In genomic region chr1:6353948-6354658, GRCh38 we compare ENCODE assay signal across 12 cellular contexts. TPM values are rescaled to one million over a fixed set of nuclear protein-coding genes. Genes with fewer than 3 reads are reported as not detected.
DNase-seq lines count a peak whose midpoint lies in the region; ATAC-seq and TF ChIP-seq lines count a peak whose summit lies in the region.
"Had no signal": no experiment of that assay in that cellular context is flagged by ENCODE, and none has a peak within 500 bp of the region (broad histone marks: within the 10 kb centered on the region; RNA-seq: fewer than 3 reads in every experiment).

No MANE protein-coding gene starts in this region.

- no peak for TF ChIP-seq CTCF in stomach (IDR thresholded peaks at IDR 0.05)

- peaks cover 30% of the 10 kb centered on the region for H3K4me1 Mint-ChIP-seq in dendritic cell treated with granulocyte-macrophage colony-stimulating factor and Interleukin-4, amounts not matched to agents 40 ng/mL and 50 ng/mL, for 4 days (ENCODE audit: low read depth)
- H3K4me1 Mint-ChIP-seq in activated naive CD4-positive, alpha-beta T cell treated with anti-CD3 and anti-CD28 coated beads, Interleukin-2, amount 10 ng/mL, durations not matched to agents 7 days and 5 days: peaks cover 31% of the 10 kb centered on the region

- H3K36me3 Mint-ChIP-seq in dendritic cell treated with granulocyte-macrophage colony-stimulating factor and Interleukin-4, amounts not matched to agents 40 ng/mL and 50 ng/mL, for 4 days (ENCODE audit: low read depth): peaks cover 8% of the 10 kb centered on the region
- H3K36me3 Mint-ChIP-seq in activated naive CD4-positive, alpha-beta T cell treated with anti-CD3 and anti-CD28 coated beads, Interleukin-2, amount 10 ng/mL, durations not matched to agents 7 days and 5 days: peaks cover 2% of the 10 kb centered on the region

- H3K4me3 Mint-ChIP-seq in dendritic cell treated with granulocyte-macrophage colony-stimulating factor and Interleukin-4, amounts not matched to agents 40 ng/mL and 50 ng/mL, for 4 days: no peak overlapping the region
- H3K4me3 Mint-ChIP-seq in activated naive CD4-positive, alpha-beta T cell treated with anti-CD3 and anti-CD28 coated beads, Interleukin-2, amount 10 ng/mL, durations not matched to agents 7 days and 5 days: no peak overlapping the region

- H3K4me1 ChIP-seq in stomach: peaks cover 41 to 78% (median 66%) of the 10 kb centered on the region in 4 donors

- WGBS in stomach, 5 donors: 24 to 43% (median 27%) methylated on average over 9 to 14 of the region's 14 CpGs

- TF ChIP-seq EP300 in stomach (IDR thresholded peaks at IDR 0.05): no peak

- ATAC-seq in left colon: peak; percentile 70
- ATAC-seq in HG03280 (IDR thresholded peaks at IDR 0.05; ENCODE audit: unreplicated experiment): no peak

- TF ChIP-seq POLR2A in stomach (IDR thresholded peaks at IDR 0.05): no peak

- H3K4me3 ChIP-seq in stomach: no peak overlapping the region
- H3K4me3 ChIP-seq: skin epidermis had no signal

- no peaks in the 10 kb centered on the region for H3K27me3 ChIP-seq in stomach

- H3K36me3 ChIP-seq in stomach: peaks cover 0 to 5% (median 0%) of the 10 kb centered on the region in 4 donors

- no peaks in the 10 kb centered on the region for H3K9me3 ChIP-seq in stomach

- peak overlapping the region; percentile 27 for H3K27ac Mint-ChIP-seq in dendritic cell treated with granulocyte-macrophage colony-stimulating factor and Interleukin-4, amounts not matched to agents 40 ng/mL and 50 ng/mL, for 4 days
- no peak overlapping the region for H3K27ac Mint-ChIP-seq in activated naive CD4-positive, alpha-beta T cell treated with anti-CD3 and anti-CD28 coated beads, Interleukin-2, amount 10 ng/mL, durations not matched to agents 7 days and 5 days

- peak; percentile 27 for DNase-seq in LHCN-M2 (ENCODE audit: low read depth)
- DNase-seq in left colon: peak; percentile 74 to 87
- peak; percentile 73 for DNase-seq in stomach
- DNase-seq in stimulated activated CD4-positive, alpha-beta T cell treated with anti-CD3 and anti-CD28 coated beads, Interleukin-15, amount 100 ng/mL, for 24 hours: no peak
- DNase-seq in NCI-H524 treated with DMSO at 0.1 percent for 48 hours (lab: John Stamatoyannopoulos, UW): no peak
- DNase-seq in activated naive CD4-positive, alpha-beta T cell treated with anti-CD3 and anti-CD28 coated beads, Interleukin-2, amount 10 ng/mL, durations not matched to agents 7 days and 5 days: no peak
- DNase-seq: COR-L47, erythroblast, NCI-H526 treated with DMSO at 0.1 percent for 48 hours had no signal

- peak overlapping the region; percentile 16 to 73 (median 58) for H3K27ac ChIP-seq in stomach

- CTCF ChIA-PET in activated naive CD4-positive, alpha-beta T cell treated with anti-CD3 and anti-CD28 coated beads, Interleukin-2, amount 10 ng/mL, durations not matched to agents 7 days and 5 days (lab: Charles Lee): no interaction called here

- H3K9me3 Mint-ChIP-seq in dendritic cell treated with granulocyte-macrophage colony-stimulating factor and Interleukin-4, amounts not matched to agents 40 ng/mL and 50 ng/mL, for 4 days: no peaks in the 10 kb centered on the region
- no peaks in the 10 kb centered on the region for H3K9me3 Mint-ChIP-seq in activated naive CD4-positive, alpha-beta T cell treated with anti-CD3 and anti-CD28 coated beads, Interleukin-2, amount 10 ng/mL, durations not matched to agents 7 days and 5 days

- intact Hi-C loops in dendritic cell treated with granulocyte-macrophage colony-stimulating factor and Interleukin-4, amounts not matched to agents 40 ng/mL and 50 ng/mL, for 4 days (cut with micrococcal nuclease): no loop called here
- intact Hi-C loops in left colon (cut with DNase I, micrococcal nuclease) (no loop called here), stomach (cut with DNase I; ENCODE audit: low total_unique reads) (no loop called here)

- H3K27me3 Mint-ChIP-seq in dendritic cell treated with granulocyte-macrophage colony-stimulating factor and Interleukin-4, amounts not matched to agents 40 ng/mL and 50 ng/mL, for 4 days: no peaks in the 10 kb centered on the region
- no peaks in the 10 kb centered on the region for H3K27me3 Mint-ChIP-seq in activated naive CD4-positive, alpha-beta T cell treated with anti-CD3 and anti-CD28 coated beads, Interleukin-2, amount 10 ng/mL, durations not matched to agents 7 days and 5 days

RNA-seq across cellular contexts. Expression of gene ACOT7, which starts 39.5 kb away (rescaled TPM):
- total RNA-seq in LHCN-M2 (2014; rRNA removed): 41.3 and 42.7 TPM in 2 replicates
- 93.2 TPM for polyA plus RNA-seq in LHCN-M2 (2012)
- 10 to 100 TPM; 50.4 to 58.0 TPM for total RNA-seq in left colon
- 10 to 100 TPM in 3 of 5 donors, 1 to 10 TPM in 1, not detected in 1; 9.4 to 69.8 (median 22.6) TPM for total RNA-seq in stomach
- polyA plus RNA-seq in stomach: 10 to 100 TPM; 17.7 to 26.3 (median 19.4) TPM

Comparison
In these comparisons a context has a peak if more than half of its experiments do, and no peak if none do; other contexts are left out.
1. DNase-seq: peak in LHCN-M2 (single experiment), left colon (2 of 2) and stomach (single experiment); none in stimulated activated CD4-positive, alpha-beta T cell treated with anti-CD3 and anti-CD28 coated beads, Interleukin-15, amount 100 ng/mL, for 24 hours (single experiment), NCI-H524 treated with DMSO at 0.1 percent for 48 hours (single experiment) and activated naive CD4-positive, alpha-beta T cell treated with anti-CD3 and anti-CD28 coated beads, Interleukin-2, amount 10 ng/mL, durations not matched to agents 7 days and 5 days (single experiment).